25 cellular contexts compared by ENCODE assay signal in genomic region chr16:79559532-79559931, GRCh38.
"Had no signal": no experiment of that assay in that cellular context is flagged by ENCODE, and none has a peak within 500 bp of the region (broad histone marks: within the 10 kb centered on the region; RNA-seq: fewer than 3 reads in every experiment).

No MANE protein-coding gene starts in this region.

- H3K36me3 ChIP-seq: colonic mucosa, esophagus squamous epithelium, gastrocnemius medialis, heart right ventricle, left lung, lower lobe of right lung had no signal

- H3K27ac Mint-ChIP-seq: dendritic cell treated with granulocyte-macrophage colony-stimulating factor and Interleukin-4, amounts not matched to agents 40 ng/mL and 50 ng/mL, for 4 days; effector memory CD8-positive, alpha-beta T cell; endodermal cell; mesothelial cell of epicardium had no signal

- H3K4me1 ChIP-seq: colonic mucosa, esophagus squamous epithelium, gastrocnemius medialis, left lung, lower lobe of right lung had no signal

- H3K27ac ChIP-seq: colonic mucosa, epithelial cell of prostate, esophagus squamous epithelium, gastrocnemius medialis, heart right ventricle, left lung, lower lobe of right lung had no signal

- H3K27me3 ChIP-seq: colonic mucosa, esophagus squamous epithelium, gastrocnemius medialis, left lung had no signal

- ATAC-seq: effector memory CD8-positive, alpha-beta T cell; esophagus mucosa; gastrocnemius medialis; heart right ventricle; left cardiac atrium; left lung; left ventricle myocardium superior; lower lobe of right lung had no signal

- H3K4me3 Mint-ChIP-seq: dendritic cell treated with granulocyte-macrophage colony-stimulating factor and Interleukin-4, amounts not matched to agents 40 ng/mL and 50 ng/mL, for 4 days; effector memory CD8-positive, alpha-beta T cell; endodermal cell; mesothelial cell of epicardium had no signal

- H3K4me3 ChIP-seq: colonic mucosa, esophagus squamous epithelium, gastrocnemius medialis, heart right ventricle, left lung, lower lobe of right lung had no signal

- DNase-seq: colonic mucosa; cortex of kidney; effector CD8-positive, alpha-beta T cell; effector memory CD8-positive, alpha-beta T cell; endodermal cell; erythroblast; esophagus squamous epithelium; foreskin fibroblast; foreskin melanocyte; gastrocnemius medialis; glutamatergic neuron; heart right ventricle; hippocampal formation; left cardiac atrium; left lung; left ventricle myocardium superior; lower lobe of right lung; mesenchymal stem cell had no signal

- H3K4me1 Mint-ChIP-seq: mesothelial cell of epicardium had no signal

- FAIRE-seq: endometrium, islet of Langerhans, keratinocyte had no signal

- H3K36me3 Mint-ChIP-seq: mesothelial cell of epicardium had no signal

- H3K9me3 ChIP-seq: colonic mucosa, esophagus squamous epithelium, gastrocnemius medialis, lower lobe of right lung had no signal
